ENCODE assay signal across 1 cellular context in genomic region chr17:82237746-82238561, GRCh38.
TF ChIP-seq lines count a peak whose summit lies in the region.

No MANE protein-coding gene starts in this region.

TF ChIP-seq in H1, 55 proteins besides CTCF, POLR2A, EP300 and RAD21:
- TF ChIP-seq NANOG (IDR thresholded peaks at IDR 0.05; ENCODE audit: insufficient read depth, low read depth, low read length, poor library complexity, severe bottlenecking) (no peak), RXRA (IDR thresholded peaks at IDR 0.05; ENCODE audit: insufficient read depth, low read depth, low read length) (no peak), EZH2 (IDR thresholded peaks at IDR 0.05; ENCODE audit: low read depth, low read length, severe bottlenecking) (no peak), SIX5 (IDR thresholded peaks at IDR 0.05; ENCODE audit: low read depth, low read length) (no peak), CREB1 (IDR thresholded peaks at IDR 0.05) (no peak), POLR2AphosphoS5 (IDR thresholded peaks at IDR 0.05; ENCODE audit: low read depth, low read length) (no peak), SRF (IDR thresholded peaks at IDR 0.05; ENCODE audit: low read depth, low read length) (no peak)
